Comparison of ENCODE assay signal across 1 cellular context in genomic region chr1:161132410-161133219, GRCh38.
TF ChIP-seq lines count a peak whose summit lies in the region.

Gene DEDD, minus strand, starts transcription at chr1:161132667. Its CDS starts 8,205 bp downstream, at chr1:161124462.

TF ChIP-seq in K562, 482 proteins besides CTCF, POLR2A, EP300 and RAD21 (continued from another document and continues in another):
- TF ChIP-seq RREB1 (CRISPR knock-in tag; IDR thresholded peaks at IDR 0.05) = no peak
- TF ChIP-seq ZBTB33 (CRISPR knock-in tag; IDR thresholded peaks at IDR 0.05) = peak; percentile 62
- peak; percentile 29 for TF ChIP-seq HNRNPLL (IDR thresholded peaks at IDR 0.05; ENCODE audit: low read depth, low read length, poor library complexity, severe bottlenecking)
- peak; percentile 94 for TF ChIP-seq RBFOX2 (IDR thresholded peaks at IDR 0.05; ENCODE audit: low read depth, low read length)
- TF ChIP-seq ARNT (IDR thresholded peaks at IDR 0.05) = peak in 1 of 2 experiments; percentile 43; a peak in 2 of 4 replicates
- peak; percentile 61; the same call in 1 of the 2 replicates for TF ChIP-seq SMARCE1 (IDR thresholded peaks at IDR 0.05)
- peak; percentile 64 for TF ChIP-seq ZKSCAN1 (IDR thresholded peaks at IDR 0.05; ENCODE audit: low read depth, low read length)
- no peak for TF ChIP-seq PREB (CRISPR knock-in tag; IDR thresholded peaks at IDR 0.05)
- TF ChIP-seq EHMT2 (IDR thresholded peaks at IDR 0.05) = peak; percentile 29; the same call in 1 of the 2 replicates
- no peak for TF ChIP-seq ZNF184 (CRISPR knock-in tag; IDR thresholded peaks at IDR 0.05)
- TF ChIP-seq RNF219 (CRISPR knock-in tag; IDR thresholded peaks at IDR 0.05) = no peak
- TF ChIP-seq ZNF263 (CRISPR knock-in tag; IDR thresholded peaks at IDR 0.05; ENCODE audit: borderline replicate concordance) = no peak
- peak; percentile 96 for TF ChIP-seq ZNF197 (CRISPR knock-in tag; IDR thresholded peaks at IDR 0.05; ENCODE audit: low read depth)
- TF ChIP-seq EP400 (IDR thresholded peaks at IDR 0.05) = peak; percentile 59
- peak; percentile 73 for TF ChIP-seq FIP1L1 (IDR thresholded peaks at IDR 0.05; ENCODE audit: low read depth, low read length, poor library complexity, severe bottlenecking)
- TF ChIP-seq HDAC6 (IDR thresholded peaks at IDR 0.05; ENCODE audit: low read depth, low read length) = no peak
- peak in 1 of 2 experiments; percentile 22; a peak in 1 of 4 replicates for TF ChIP-seq HDAC1 (IDR thresholded peaks at IDR 0.05)
- no peak for TF ChIP-seq NR3C1 (CRISPR knock-in tag; IDR thresholded peaks at IDR 0.05)
- TF ChIP-seq TAL1 (IDR thresholded peaks at IDR 0.05) = no peak
- TF ChIP-seq MAZ (CRISPR knock-in tag; conservative IDR thresholded peaks at IDR 0.05 in 1 of 2, IDR thresholded peaks at IDR 0.05 in 1 of 2) = peak in 1 of 2 experiments; percentile 98; a peak in 3 of 4 replicates
- no peak for TF ChIP-seq PTBP1 (IDR thresholded peaks at IDR 0.05; ENCODE audit: low read depth, low read length)
- TF ChIP-seq MLLT1 (IDR thresholded peaks at IDR 0.05) = no peak
- peak; percentile 88 for TF ChIP-seq TAF1 (IDR thresholded peaks at IDR 0.05; ENCODE audit: control insufficient read depth, extremely low read depth, insufficient read depth, low read length, severe bottlenecking)
- TF ChIP-seq ZNF253 (CRISPR knock-in tag; conservative IDR thresholded peaks at IDR 0.05) = no peak
- peak; percentile 91 for TF ChIP-seq NR2C1 (IDR thresholded peaks at IDR 0.05)
- TF ChIP-seq NR2C1 (tag; IDR thresholded peaks at IDR 0.05) = peak; percentile 95
- TF ChIP-seq CHD2 (IDR thresholded peaks at IDR 0.05; ENCODE audit: low read depth, low read length) = peak; percentile 51
- TF ChIP-seq BHLHE40 (IDR thresholded peaks at IDR 0.05; ENCODE audit: low read length) = 0 out of 2 replicates have a peak, but pooled peaks have one; percentile 32
- TF ChIP-seq ZMIZ1 (IDR thresholded peaks at IDR 0.05; ENCODE audit: low read depth in 2 of 2, low read length in 2 of 2) = no peak
- TF ChIP-seq ELF1 (tag; IDR thresholded peaks at IDR 0.05) = peak; percentile 96
- TF ChIP-seq FUS (optimal IDR thresholded peaks at IDR 0.05; ENCODE audit: low read depth, low read length) = peak; percentile 45
- peak; percentile 71 for TF ChIP-seq HMGN3 (IDR thresholded peaks at IDR 0.05; ENCODE audit: borderline replicate concordance, extremely low read depth, insufficient read length, low read depth, low read length)
- TF ChIP-seq USF2 (CRISPR knock-in tag; IDR thresholded peaks at IDR 0.05) = no peak
- peak; percentile 88 for TF ChIP-seq ATF3 (IDR thresholded peaks at IDR 0.05)
- TF ChIP-seq ATF3 (CRISPR knock-in tag; conservative IDR thresholded peaks at IDR 0.05) = peak; percentile 59; the same call in 1 of the 2 replicates
- no peak for TF ChIP-seq ARID3B (CRISPR knock-in tag; IDR thresholded peaks at IDR 0.05; ENCODE audit: borderline replicate concordance)
- no peak for TF ChIP-seq ZNF143 (CRISPR knock-in tag; IDR thresholded peaks at IDR 0.05)
- TF ChIP-seq CREM (IDR thresholded peaks at IDR 0.05; ENCODE audit: low read depth) = peak; percentile 70
- peak; percentile 52 for TF ChIP-seq PHF8 (IDR thresholded peaks at IDR 0.05; ENCODE audit: borderline replicate concordance, low read length)
- TF ChIP-seq FOSL1 (tag; conservative IDR thresholded peaks at IDR 0.05) = peak; percentile 91
- peak; percentile 72 for TF ChIP-seq DPF2 (IDR thresholded peaks at IDR 0.05)
- TF ChIP-seq FOXK1 (CRISPR knock-in tag; IDR thresholded peaks at IDR 0.05; ENCODE audit: borderline replicate concordance) = no peak
